Comparison of ENCODE assay signal across 26 cellular contexts in genomic region chr7:147779949-147780348, GRCh38.
DNase-seq lines count a peak whose midpoint lies in the region; TF ChIP-seq lines count a peak whose summit lies in the region.
"Had no signal": no experiment of that assay in that cellular context is flagged by ENCODE, and none has a peak within 500 bp of the region (broad histone marks: within the 10 kb centered on the region; RNA-seq: fewer than 3 reads in every experiment).

No MANE protein-coding gene starts in this region.

- H2AFZ ChIP-seq in neural cell (ENCODE audit: low read depth, low read length) = no peak overlapping the region

- H3K27ac ChIP-seq in neural cell (ENCODE audit: low read length) = no peak overlapping the region
- H3K27ac ChIP-seq: 22Rv1; A549; BLaER1; BLaER1 treated with 17β-estradiol and CSF1 and Interleukin-3, amounts not matched to agents 10 nM and 100 nM; C4-2B had no signal

- peak; percentile 93 for TF ChIP-seq EP300 in neural cell (conservative IDR thresholded peaks at IDR 0.05; ENCODE audit: poor library complexity, severe bottlenecking)

- H3K36me3 ChIP-seq in neural cell (ENCODE audit: insufficient read depth, low read length) = no peaks in the 10 kb centered on the region
- H3K36me3 ChIP-seq: BE2C; BLaER1; BLaER1 treated with 17β-estradiol and CSF1 and Interleukin-3, amounts not matched to agents 10 nM and 100 nM had no signal

- H4K20me1 ChIP-seq in neural cell (ENCODE audit: insufficient read depth) = no peaks in the 10 kb centered on the region
- H4K20me1 ChIP-seq: BLaER1; BLaER1 treated with 17β-estradiol and CSF1 and Interleukin-3, amounts not matched to agents 10 nM and 100 nM had no signal

- no peak for TF ChIP-seq CTCF in neural cell (IDR thresholded peaks at IDR 0.05; ENCODE audit: poor library complexity, severe bottlenecking)

- no peaks in the 10 kb centered on the region for H3K27me3 ChIP-seq in neural cell (ENCODE audit: insufficient read depth, low read depth, low read length)
- H3K27me3 ChIP-seq: BE2C; BLaER1; BLaER1 treated with 17β-estradiol and CSF1 and Interleukin-3, amounts not matched to agents 10 nM and 100 nM had no signal

- H3K9me2 ChIP-seq in neural cell (ENCODE audit: insufficient read depth, low read length) = no peaks in the 10 kb centered on the region

- peaks cover 5% of the 10 kb centered on the region for H3K9me3 ChIP-seq in neural cell (ENCODE audit: low read length)
- H3K9me3 ChIP-seq: A549, BE2C, BLaER1, Caco-2 had no signal

- no peaks in the 10 kb centered on the region for H3K79me2 ChIP-seq in neural cell (replicated peaks; ENCODE audit: insufficient read depth, low read length)

- TF ChIP-seq RAD21 in neural cell (conservative IDR thresholded peaks at IDR 0.05) = no peak

- no peak overlapping the region for H3K4me2 ChIP-seq in neural cell (ENCODE audit: low read length)
- H3K4me2 ChIP-seq: A549; BLaER1; BLaER1 treated with 17β-estradiol and CSF1 and Interleukin-3, amounts not matched to agents 10 nM and 100 nM had no signal

- no peaks in the 10 kb centered on the region for H3F3A ChIP-seq in neural cell (ENCODE audit: insufficient read depth, low read length, poor library complexity, severe bottlenecking)

- H3K9ac ChIP-seq in neural cell (ENCODE audit: low read length) = no peak overlapping the region
- H3K9ac ChIP-seq: BLaER1; BLaER1 treated with 17β-estradiol and CSF1 and Interleukin-3, amounts not matched to agents 10 nM and 100 nM had no signal

- no peak overlapping the region for H3K4me3 ChIP-seq in neural cell (ENCODE audit: low read length)
- H3K4me3 ChIP-seq: A549; BLaER1; BLaER1 treated with 17β-estradiol and CSF1 and Interleukin-3, amounts not matched to agents 10 nM and 100 nM had no signal

- DNase-seq in DMS 273 treated with DMSO at 0.1 percent for 48 hours (lab: John Stamatoyannopoulos, UW) = no peak
- DNase-seq: 8988T; ACHN; AML-193; BE2C; C1 segment of cervical spinal cord; Caco-2; Calu3; CD4-positive, alpha-beta memory T cell; CD4-positive, alpha-beta T cell; CD4-positive, CD25-positive, alpha-beta regulatory T cell; CD8-positive, alpha-beta memory T cell; CD8-positive, alpha-beta T cell; COR-L47; DMS153; DMS53; DMS79; DMS79 treated with DMSO at 0.1 percent for 48 hours; DND-41; EL had no signal

TF ChIP-seq in neural cell, 6 proteins besides CTCF, POLR2A, EP300 and RAD21:
- TF ChIP-seq POLR2AphosphoS5 (IDR thresholded peaks at IDR 0.05) (peak; percentile 88), EZH2 (IDR thresholded peaks at IDR 0.05; ENCODE audit: borderline replicate concordance, insufficient read depth, low read length, poor library complexity, severe bottlenecking) (no peak)
